Comparison of ENCODE assay signal across 29 cellular contexts in genomic region chr1:240666548-240667198, GRCh38. TPM values are rescaled to one million over a fixed set of nuclear protein-coding genes. Genes with fewer than 3 reads are reported as not detected.
DNase-seq lines count a peak whose midpoint lies in the region; ATAC-seq lines count a peak whose summit lies in the region.
"Had no signal": no experiment of that assay in that cellular context is flagged by ENCODE, and none has a peak within 500 bp of the region (broad histone marks: within the 10 kb centered on the region; RNA-seq: fewer than 3 reads in every experiment).

No MANE protein-coding gene starts in this region.

- H3K27me3 Mint-ChIP-seq in activated naive CD4-positive, alpha-beta T cell treated with anti-CD3 and anti-CD28 coated beads, Interleukin-2, amount 10 ng/mL, durations not matched to agents 7 days and 5 days, result no peaks in the 10 kb centered on the region
- H3K27me3 Mint-ChIP-seq: naive B cell had no signal

- CTCF ChIA-PET in activated naive CD4-positive, alpha-beta T cell treated with anti-CD3 and anti-CD28 coated beads, Interleukin-2, amount 10 ng/mL, durations not matched to agents 7 days and 5 days (lab: Charles Lee), result no interaction called here

- no peak overlapping the region for H3K4me3 ChIP-seq in Jurkat, Clone E6-1 (ENCODE audit: low read length)
- H3K4me3 ChIP-seq: HAP-1, K562, MG63, SJCRH30, skin epidermis had no signal

- H3K27ac Mint-ChIP-seq in activated naive CD4-positive, alpha-beta T cell treated with anti-CD3 and anti-CD28 coated beads, Interleukin-2, amount 10 ng/mL, durations not matched to agents 7 days and 5 days, result peak overlapping the region; percentile 79
- peak overlapping the region; percentile 16 for H3K27ac Mint-ChIP-seq in stimulated activated effector memory CD8-positive, alpha-beta T cell treated with anti-CD3 and anti-CD28 coated beads, Interleukin-12 subunit alpha, Interleukin-12 subunit beta, amount 100 ng/mL, for 72 hours
- H3K27ac Mint-ChIP-seq: mesothelial cell of epicardium, type B pancreatic cell had no signal

- H3K9me3 Mint-ChIP-seq in activated naive CD4-positive, alpha-beta T cell treated with anti-CD3 and anti-CD28 coated beads, Interleukin-2, amount 10 ng/mL, durations not matched to agents 7 days and 5 days, result peaks cover 9% of the 10 kb centered on the region
- H3K9me3 Mint-ChIP-seq in stimulated activated effector memory CD8-positive, alpha-beta T cell treated with anti-CD3 and anti-CD28 coated beads, Interleukin-12 subunit alpha, Interleukin-12 subunit beta, amount 100 ng/mL, for 72 hours, result peaks cover 4% of the 10 kb centered on the region
- H3K9me3 Mint-ChIP-seq: mesothelial cell of epicardium, type B pancreatic cell had no signal

- H3K36me3 Mint-ChIP-seq in activated naive CD4-positive, alpha-beta T cell treated with anti-CD3 and anti-CD28 coated beads, Interleukin-2, amount 10 ng/mL, durations not matched to agents 7 days and 5 days, result no peaks in the 10 kb centered on the region
- no peaks in the 10 kb centered on the region for H3K36me3 Mint-ChIP-seq in stimulated activated effector memory CD8-positive, alpha-beta T cell treated with anti-CD3 and anti-CD28 coated beads, Interleukin-12 subunit alpha, Interleukin-12 subunit beta, amount 100 ng/mL, for 72 hours
- H3K36me3 Mint-ChIP-seq: mesothelial cell of epicardium, naive B cell, type B pancreatic cell had no signal

- peak; percentile 14 for DNase-seq in activated gamma-delta T cell treated with Interleukin-2 at 50 U/mL for 16 hours
- DNase-seq in activated gamma-delta T cell (lab: John Stamatoyannopoulos, UW), result no peak
- peak; percentile 49 for DNase-seq in Jurkat, Clone E6-1 (ENCODE audit: low read depth, low spot score)
- peak; percentile 22 for DNase-seq in activated naive CD4-positive, alpha-beta T cell treated with anti-CD3 and anti-CD28 coated beads, Interleukin-2, amount 10 ng/mL, durations not matched to agents 7 days and 5 days
- DNase-seq in stimulated activated effector memory CD8-positive, alpha-beta T cell treated with anti-CD3 and anti-CD28 coated beads, Interleukin-12 subunit alpha, Interleukin-12 subunit beta, amount 100 ng/mL, for 72 hours (ENCODE audit: low spot score in 2 of 2), result no peak
- no peak for DNase-seq in Right ventricle myocardium inferior (ENCODE audit: missing footprints)
- DNase-seq in stimulated activated CD8-positive, alpha-beta memory T cell treated with anti-CD3 and anti-CD28 coated beads, Interleukin-4, amount 100 ng/mL, for 48 hours, result no peak
- DNase-seq: ACHN, anterior cingulate cortex, BE2C, Caco-2, cortex of kidney, GF-D8, head of caudate nucleus, MG63, naive B cell, NCI-H1417, NCI-H2029 treated with DMSO at 0.1 percent for 48 hours, NCI-H226, NCI-H69, SJCRH30 had no signal

- no peak overlapping the region for H3K4me3 Mint-ChIP-seq in activated naive CD4-positive, alpha-beta T cell treated with anti-CD3 and anti-CD28 coated beads, Interleukin-2, amount 10 ng/mL, durations not matched to agents 7 days and 5 days
- no peak overlapping the region for H3K4me3 Mint-ChIP-seq in stimulated activated effector memory CD8-positive, alpha-beta T cell treated with anti-CD3 and anti-CD28 coated beads, Interleukin-12 subunit alpha, Interleukin-12 subunit beta, amount 100 ng/mL, for 72 hours
- H3K4me3 Mint-ChIP-seq: mesothelial cell of epicardium, naive B cell, type B pancreatic cell had no signal

- peak; percentile 82 for ATAC-seq in stimulated activated effector memory CD8-positive, alpha-beta T cell treated with anti-CD3 and anti-CD28 coated beads, Interleukin-12 subunit alpha, Interleukin-12 subunit beta, amount 100 ng/mL, for 72 hours
- ATAC-seq in GM18502 (IDR thresholded peaks at IDR 0.05; ENCODE audit: poor library complexity, unreplicated experiment) (no peak), Right ventricle myocardium inferior (no peak)
- ATAC-seq: K562 had no signal

- H3K4me1 Mint-ChIP-seq in activated naive CD4-positive, alpha-beta T cell treated with anti-CD3 and anti-CD28 coated beads, Interleukin-2, amount 10 ng/mL, durations not matched to agents 7 days and 5 days, result peaks cover 17% of the 10 kb centered on the region
- H3K4me1 Mint-ChIP-seq in stimulated activated effector memory CD8-positive, alpha-beta T cell treated with anti-CD3 and anti-CD28 coated beads, Interleukin-12 subunit alpha, Interleukin-12 subunit beta, amount 100 ng/mL, for 72 hours, result peaks cover 8% of the 10 kb centered on the region
- H3K4me1 Mint-ChIP-seq: mesothelial cell of epicardium, naive B cell had no signal

- intact Hi-C loops in Right ventricle myocardium inferior (cut with DNase I), result no loop called here

RNA-seq across cellular contexts. Expression of gene GREM2, which starts 54.7 kb away (rescaled TPM):
- polyA plus RNA-seq in Jurkat, Clone E6-1 (2012; ENCODE audit: insufficient read depth, insufficient read length), result not detected
- not detected for total RNA-seq in Right ventricle myocardium inferior
- total RNA-seq: HT-29, renal cortical epithelial cell had no signal

Comparison
In these comparisons a context has a peak if more than half of its experiments do, and no peak if none do; other contexts are left out.
1. DNase-seq: peak in activated gamma-delta T cell treated with Interleukin-2 at 50 U/mL for 16 hours (single experiment), Jurkat, Clone E6-1 (single experiment) and activated naive CD4-positive, alpha-beta T cell treated with anti-CD3 and anti-CD28 coated beads, Interleukin-2, amount 10 ng/mL, durations not matched to agents 7 days and 5 days (single experiment); none in activated gamma-delta T cell (single experiment), stimulated activated effector memory CD8-positive, alpha-beta T cell treated with anti-CD3 and anti-CD28 coated beads, Interleukin-12 subunit alpha, Interleukin-12 subunit beta, amount 100 ng/mL, for 72 hours (0 of 2), Right ventricle myocardium inferior (single experiment) and stimulated activated CD8-positive, alpha-beta memory T cell treated with anti-CD3 and anti-CD28 coated beads, Interleukin-4, amount 100 ng/mL, for 48 hours (single experiment).